ENCODE assay signal across 23 cellular contexts in the genomic region with DNA sequence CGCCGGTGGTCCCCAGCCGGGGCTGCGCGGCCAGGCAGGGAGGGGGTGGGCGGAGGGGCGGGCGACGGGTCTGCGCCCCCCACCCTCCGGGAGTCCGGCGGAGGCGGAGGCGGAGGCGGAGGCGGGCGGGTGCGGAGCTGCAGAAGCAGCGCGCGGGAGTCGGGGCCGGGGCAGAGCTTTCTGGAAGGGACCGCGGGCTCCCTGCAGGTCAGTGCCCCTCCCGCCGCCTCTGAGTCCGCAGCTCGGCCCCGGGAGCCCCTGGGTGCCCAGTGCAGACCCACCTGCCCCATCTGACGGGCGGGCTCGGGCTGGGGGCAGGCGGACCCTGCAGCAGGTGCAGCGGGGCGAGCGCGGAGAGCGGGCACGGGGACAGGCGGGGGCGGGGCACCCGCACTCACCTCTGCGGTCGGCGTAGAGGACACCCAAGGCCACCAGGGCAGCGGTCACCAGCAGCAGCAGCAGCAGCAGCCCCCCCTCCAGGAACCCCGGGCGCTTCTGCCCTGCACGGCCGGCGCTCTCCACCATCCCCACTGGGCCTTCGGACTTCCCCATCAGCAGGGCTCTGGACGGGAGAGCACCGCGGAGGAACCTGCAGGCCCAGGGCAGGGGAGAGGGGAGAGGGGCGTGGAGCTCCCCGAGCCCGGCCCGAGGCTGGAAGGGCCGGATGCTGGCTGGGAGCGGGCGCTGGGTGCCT. TPM values are rescaled to one million over a fixed set of nuclear protein-coding genes. Genes with fewer than 3 reads are reported as not detected.
DNase-seq lines count a peak whose midpoint lies in the region; ATAC-seq and TF ChIP-seq lines count a peak whose summit lies in the region.
"Had no signal": no experiment of that assay in that cellular context is flagged by ENCODE, and none has a peak within 500 bp of the region (broad histone marks: within the 10 kb centered on the region; RNA-seq: fewer than 3 reads in every experiment).

No MANE protein-coding gene starts in this region.

- peak overlapping the region; percentile 34 for H2BK12ac ChIP-seq in neuronal stem cell (ENCODE audit: low read length)

- peak overlapping the region; percentile 58 for H2AK5ac ChIP-seq in neuronal stem cell (ENCODE audit: low read depth, low read length)

- no peaks in the 10 kb centered on the region for H4K20me1 ChIP-seq in hepatocyte (ENCODE audit: insufficient read depth, poor library complexity, severe bottlenecking)

- H3K27ac ChIP-seq in HEK293 (ENCODE audit: extremely low read depth, low read depth, low read length) (no peak overlapping the region), hepatocyte (no peak overlapping the region), neuronal stem cell (replicated peaks; ENCODE audit: low read length) (no peak overlapping the region)
- H3K27ac ChIP-seq: 22Rv1, cardiac muscle cell, gastrocnemius medialis, pancreas, SJSA1 had no signal

- H3K14ac ChIP-seq in neuronal stem cell (ENCODE audit: low read length), result no peak overlapping the region

- H3K4me3 ChIP-seq in HEK293 (ENCODE audit: low read depth, low read length) (no peak overlapping the region), hepatocyte (no peak overlapping the region), neuronal stem cell (ENCODE audit: low read length in 2 of 2) (peak overlapping the region in 1 of 2 donors; percentile 74)
- H3K4me3 ChIP-seq: cardiac muscle cell, gastrocnemius medialis, lung, pancreas, SJSA1 had no signal

- H3K23ac ChIP-seq in neuronal stem cell (ENCODE audit: low read depth, low read length, poor library complexity), result no peak overlapping the region

- TF ChIP-seq CTCF in HEK293 (tag by site-specific recombination; IDR thresholded peaks at IDR 0.05), result no peak
- TF ChIP-seq CTCF in hepatocyte (IDR thresholded peaks at IDR 0.05; ENCODE audit: poor library complexity), result no peak

- H3K36me3 ChIP-seq in HEK293 (ENCODE audit: control insufficient read depth in 2 of 2, insufficient read depth in 1 of 2, low read length in 2 of 2), result no peaks in the 10 kb centered on the region
- no peaks in the 10 kb centered on the region for H3K36me3 ChIP-seq in hepatocyte (replicated peaks; ENCODE audit: insufficient read depth, low read depth)
- no peaks in the 10 kb centered on the region for H3K36me3 ChIP-seq in neuronal stem cell (replicated peaks in 1 of 2; ENCODE audit: control insufficient read depth in 2 of 2, insufficient read depth in 2 of 2, low read length in 2 of 2)
- H3K36me3 ChIP-seq: cardiac muscle cell, gastrocnemius medialis, pancreas, SJSA1 had no signal

- H3K18ac ChIP-seq in neuronal stem cell (ENCODE audit: low read length), result peak overlapping the region; percentile 94

- H3K27me3 ChIP-seq in hepatocyte, result peaks cover 48% of the 10 kb centered on the region
- H3K27me3 ChIP-seq in neuronal stem cell (ENCODE audit: control insufficient read depth in 3 of 3, insufficient read depth in 3 of 3, low read depth in 1 of 3, low read length in 3 of 3), result peaks cover 17 to 77% (median 38%) of the 10 kb centered on the region in 3 experiments
- H3K27me3 ChIP-seq: cardiac muscle cell had no signal

- no peak overlapping the region for H4K91ac ChIP-seq in neuronal stem cell (ENCODE audit: low read depth, low read length, poor library complexity)

- peak overlapping the region; percentile 61 for H2BK15ac ChIP-seq in neuronal stem cell (ENCODE audit: low read length)

- WGBS in hepatocyte (ENCODE audit: low lambda C conversion rate, missing lambda C conversion rate), result 11% methylated on average over 16 of the region's 64 CpGs
- WGBS in neuronal stem cell (ENCODE audit: extremely low coverage in 2 of 2, insufficient read length in 2 of 2, insufficient replicate concordance in 1 of 2), 2 donors, result no CpG with 5 or more reads among the region's 64 CpGs

- no peak overlapping the region for H2BK120ac ChIP-seq in neuronal stem cell (ENCODE audit: low read depth, low read length)

- H3K4ac ChIP-seq in neuronal stem cell (ENCODE audit: low read length), result no peak overlapping the region

- CTCF ChIA-PET in HEK293 (lab: Yijun Ruan, JAX), result interaction anchor here (0.7 kb wide), 1 partner anchor 173 kb away, joined by 5 read pairs; no protein-coding TSS in a partner anchor

- H2AFZ ChIP-seq in hepatocyte, result no peak overlapping the region
- peak overlapping the region; percentile 44 for H2AFZ ChIP-seq in neuronal stem cell (ENCODE audit: low read length)

- no peaks in the 10 kb centered on the region for H3K9me2 ChIP-seq in hepatocyte (replicated peaks; ENCODE audit: insufficient read depth)

- H3K9ac ChIP-seq in neuronal stem cell (ENCODE audit: low read depth, low read length, poor library complexity), result peak overlapping the region; percentile 67

- no peak overlapping the region for H2BK5ac ChIP-seq in neuronal stem cell (ENCODE audit: low read length)

- DNase-seq in DMS 273 (lab: John Stamatoyannopoulos, UW; ENCODE audit: unreplicated experiment) (peak; percentile 25), DMS 273 treated with DMSO at 0.1 percent for 48 hours (lab: John Stamatoyannopoulos, UW) (no peak), hepatocyte (ENCODE audit: low spot score) (peak; percentile 19), neuronal stem cell (ENCODE audit: low spot score) (no peak), SW480 (ENCODE audit: low spot score) (no peak), SHP77 treated with DMSO at 0.1 percent for 48 hours (lab: John Stamatoyannopoulos, UW) (no peak)
- DNase-seq: activated CD4-positive, CD25-positive, alpha-beta regulatory T cell treated with anti-CD3 and anti-CD28 coated beads, Interleukin-2, amount 50 U/mL, for 72 hours; activated CD8-positive, alpha-beta memory T cell treated with anti-CD3 and anti-CD28 coated beads, Interleukin-2, amount 10 ng/mL, durations not matched to agents 7 days and 5 days; activated gamma-delta T cell; amniotic stem cell; Calu3; gastrocnemius medialis; NCI-H2171; NCI-H526 treated with DMSO at 0.1 percent for 48 hours; stimulated activated CD4-positive, alpha-beta T cell treated with anti-CD3 and anti-CD28 coated beads, Interleukin-2, amount 100 ng/mL, for 24 hours had no signal

- H4K8ac ChIP-seq in neuronal stem cell (ENCODE audit: low read depth, low read length), result no peak overlapping the region

- POLR2A ChIA-PET in HEK293 (lab: Yijun Ruan, JAX), result no interaction called here

- H3K79me2 ChIP-seq in hepatocyte, result no peaks in the 10 kb centered on the region

- no peak for ATAC-seq in GM21381 (IDR thresholded peaks at IDR 0.05; ENCODE audit: unreplicated experiment)
- ATAC-seq: activated CD8-positive, alpha-beta memory T cell treated with anti-CD3 and anti-CD28 coated beads, Interleukin-2, amount 10 ng/mL, durations not matched to agents 7 days and 5 days; gastrocnemius medialis had no signal

- H3K9me3 ChIP-seq in HEK293 (ENCODE audit: control insufficient read depth, insufficient read depth, low read depth, low read length) (no peaks in the 10 kb centered on the region), hepatocyte (ENCODE audit: low read depth) (no peaks in the 10 kb centered on the region), neuronal stem cell (replicated peaks in 1 of 2; ENCODE audit: control insufficient read depth in 2 of 2, insufficient read depth in 1 of 2, low read depth in 1 of 2, low read length in 2 of 2) (peaks cover 2 to 9% of the 10 kb centered on the region in 2 donors)
- H3K9me3 ChIP-seq: gastrocnemius medialis, pancreas, SJSA1 had no signal

- no peaks in the 10 kb centered on the region for H3K4me1 ChIP-seq in HEK293 (ENCODE audit: control insufficient read depth, insufficient read depth, low read length)
- peaks cover 11% of the 10 kb centered on the region for H3K4me1 ChIP-seq in hepatocyte (ENCODE audit: insufficient read depth)
- peaks cover 3 to 8% of the 10 kb centered on the region in 2 donors for H3K4me1 ChIP-seq in neuronal stem cell (ENCODE audit: control insufficient read depth in 2 of 2, insufficient read depth in 1 of 2, low read depth in 1 of 2, low read length in 2 of 2)
- H3K4me1 ChIP-seq: gastrocnemius medialis, pancreas, SJSA1 had no signal

- H3K79me1 ChIP-seq in neuronal stem cell (ENCODE audit: low read depth, low read length), result no peaks in the 10 kb centered on the region

- peak overlapping the region; percentile 73 for H3K4me2 ChIP-seq in hepatocyte
- peak overlapping the region; percentile 95 for H3K4me2 ChIP-seq in neuronal stem cell (ENCODE audit: insufficient read depth, low read length, poor library complexity, severe bottlenecking)

TF ChIP-seq in HEK293, 187 proteins besides CTCF, POLR2A, EP300 and RAD21:
- TF ChIP-seq, protein P1, sequence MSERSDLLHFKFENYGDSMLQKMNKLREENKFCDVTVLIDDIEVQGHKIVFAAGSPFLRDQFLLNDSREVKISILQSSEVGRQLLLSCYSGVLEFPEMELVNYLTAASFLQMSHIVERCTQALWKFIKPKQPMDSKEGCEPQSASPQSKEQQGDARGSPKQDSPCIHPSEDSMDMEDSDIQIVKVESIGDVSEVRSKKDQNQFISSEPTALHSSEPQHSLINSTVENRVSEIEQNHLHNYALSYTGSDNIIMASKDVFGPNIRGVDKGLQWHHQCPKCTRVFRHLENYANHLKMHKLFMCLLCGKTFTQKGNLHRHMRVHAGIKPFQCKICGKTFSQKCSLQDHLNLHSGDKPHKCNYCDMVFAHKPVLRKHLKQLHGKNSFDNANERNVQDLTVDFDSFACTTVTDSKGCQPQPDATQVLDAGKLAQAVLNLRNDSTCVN (tag by site-specific recombination; optimal IDR thresholded peaks at IDR 0.05), result peak; percentile 25
- no peak for TF ChIP-seq SALL2 (tag by site-specific recombination; IDR thresholded peaks at IDR 0.05; ENCODE audit: borderline replicate concordance)
- TF ChIP-seq ZFHX2 (tag by site-specific recombination; conservative IDR thresholded peaks at IDR 0.05), result peak; percentile 65
TF ChIP-seq in HEK293: peak in this region for 2.

RNA-seq across cellular contexts. Expression of a gene that starts 3.7 kb away (rescaled TPM):
- total RNA-seq in hepatocyte, result 0.32 and 0.93 TPM in 2 replicates
- polyA plus RNA-seq in hepatocyte, result 1.8 TPM in 1 of 2 replicates, not detected in the other
- 1.1 TPM for polyA plus RNA-seq in neuronal stem cell (2013, experiment 1 of 2)
- 1.4 TPM for polyA plus RNA-seq in neuronal stem cell (2013, experiment 2 of 2)
- total RNA-seq: cardiac muscle cell, gastrocnemius medialis, H4, SJSA1 had no signal
- polyA plus RNA-seq: cardiac muscle cell had no signal

RNA-seq across cellular contexts. Expression of a gene that starts 42.5 kb away (rescaled TPM):
- total RNA-seq in hepatocyte, result 21.4 and 36.7 TPM in 2 replicates
- 39.6 and 41.4 TPM in 2 replicates for polyA plus RNA-seq in hepatocyte
- 35.1 TPM for polyA plus RNA-seq in neuronal stem cell (2013, experiment 1 of 2)
- polyA plus RNA-seq in neuronal stem cell (2013, experiment 2 of 2), result 35.3 TPM

Comparison
In these comparisons a context has a peak if more than half of its experiments do, and no peak if none do; other contexts are left out.
1. DNase-seq: peak in DMS 273 (single experiment) and hepatocyte (single experiment); none in DMS 273 treated with DMSO at 0.1 percent for 48 hours (single experiment), neuronal stem cell (single experiment), SW480 (single experiment) and SHP77 treated with DMSO at 0.1 percent for 48 hours (single experiment).